Comparison of ENCODE assay signal across 8 cellular contexts in the genomic region with DNA sequence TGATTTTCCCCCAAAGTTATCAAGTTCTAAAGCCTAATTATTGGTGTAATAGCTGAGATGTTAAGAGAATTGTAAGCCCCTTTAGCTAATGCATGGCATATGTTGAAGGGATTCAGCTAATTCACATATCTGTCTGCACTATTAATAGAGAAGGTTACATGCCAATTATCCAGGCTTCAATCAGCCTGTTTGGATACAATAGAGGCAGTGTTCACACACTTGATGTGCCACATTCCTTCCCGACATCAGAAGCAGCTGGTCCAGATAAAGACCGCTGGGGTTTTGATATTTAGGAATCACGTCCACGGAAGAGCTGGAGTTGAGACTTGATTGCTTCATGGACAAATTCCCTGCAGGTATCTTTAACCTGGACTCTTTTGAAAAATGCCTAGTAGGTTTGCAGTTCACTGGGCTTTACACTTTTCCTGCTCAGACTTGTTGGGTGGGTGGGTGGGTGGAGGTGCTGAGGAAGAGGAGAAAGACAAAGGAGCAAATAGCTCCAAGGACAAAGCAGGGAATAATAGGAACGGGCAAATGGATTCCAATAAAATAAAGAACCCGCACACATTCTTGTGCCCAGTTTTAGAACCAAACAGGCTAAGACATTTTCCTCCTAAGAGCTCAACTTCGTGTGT.
DNase-seq lines count a peak whose midpoint lies in the region; ATAC-seq and TF ChIP-seq lines count a peak whose summit lies in the region.

No MANE protein-coding gene starts in this region.

- no peak overlapping the region for H2AFZ ChIP-seq in GM23338
- H2AFZ ChIP-seq in osteoblast (ENCODE audit: low read length): peak overlapping the region; percentile 64

- no peaks in the 10 kb centered on the region for H3K9me2 ChIP-seq in GM23338 (ENCODE audit: insufficient read depth)

- H3K27ac ChIP-seq in GM23338 (ENCODE audit: low read depth) (peak overlapping the region; percentile 95), osteoblast (ENCODE audit: low read depth, low read length) (peak overlapping the region; percentile 84)

- H3K27me3 Mint-ChIP-seq in GM23338 (ENCODE audit: insufficient read depth, low read depth, poor library complexity): peaks cover 14% of the 10 kb centered on the region
- H3K27me3 Mint-ChIP-seq in dendritic cell treated with granulocyte-macrophage colony-stimulating factor and Interleukin-4, amounts not matched to agents 40 ng/mL and 50 ng/mL, for 4 days: no peaks in the 10 kb centered on the region

- H3K27ac Mint-ChIP-seq in GM23338: peak overlapping the region; percentile 98
- peak overlapping the region; percentile 53 for H3K27ac Mint-ChIP-seq in dendritic cell treated with granulocyte-macrophage colony-stimulating factor and Interleukin-4, amounts not matched to agents 40 ng/mL and 50 ng/mL, for 4 days

- H3K27me3 ChIP-seq in GM23338 (ENCODE audit: insufficient read depth) (no peaks in the 10 kb centered on the region), osteoblast (ENCODE audit: insufficient read depth, low read length) (no peaks in the 10 kb centered on the region)

- H3K4me3 ChIP-seq in GM23338: peak overlapping the region; percentile 19; the same call in 1 of the 2 replicates
- no peak overlapping the region for H3K4me3 ChIP-seq in osteoblast (ENCODE audit: insufficient read depth, low read length)

- H3K9me3 ChIP-seq in osteoblast (ENCODE audit: low read depth, low read length): no peaks in the 10 kb centered on the region

- H3K4me3 Mint-ChIP-seq in GM23338: 0 out of 3 replicates have a peak overlapping the region, but pooled peaks have one; percentile 56
- no peak overlapping the region for H3K4me3 Mint-ChIP-seq in dendritic cell treated with granulocyte-macrophage colony-stimulating factor and Interleukin-4, amounts not matched to agents 40 ng/mL and 50 ng/mL, for 4 days

- intact Hi-C loops in dendritic cell treated with granulocyte-macrophage colony-stimulating factor and Interleukin-4, amounts not matched to agents 40 ng/mL and 50 ng/mL, for 4 days (cut with micrococcal nuclease): no loop called here

- no peaks in the 10 kb centered on the region for H3K36me3 Mint-ChIP-seq in GM23338 (ENCODE audit: low read depth)
- H3K36me3 Mint-ChIP-seq in dendritic cell treated with granulocyte-macrophage colony-stimulating factor and Interleukin-4, amounts not matched to agents 40 ng/mL and 50 ng/mL, for 4 days (ENCODE audit: low read depth): no peaks in the 10 kb centered on the region

- H3K36me3 ChIP-seq in GM23338 (ENCODE audit: insufficient read depth): no peaks in the 10 kb centered on the region
- H3K36me3 ChIP-seq in osteoblast (ENCODE audit: insufficient read depth, low read length): no peaks in the 10 kb centered on the region

- ATAC-seq in GM23338 (peak; percentile 5; the same call in 1 of the 3 replicates), HG03025 (IDR thresholded peaks at IDR 0.05; ENCODE audit: low FRiP score, unreplicated experiment) (no peak)

- H3K79me2 ChIP-seq in GM23338 (replicated peaks; ENCODE audit: insufficient read depth) (no peaks in the 10 kb centered on the region), osteoblast (ENCODE audit: insufficient read depth, low read length) (no peaks in the 10 kb centered on the region)

- no peak for TF ChIP-seq CTCF in GM23338 (conservative IDR thresholded peaks at IDR 0.05; ENCODE audit: low read depth in 2 of 2)
- no peak for TF ChIP-seq CTCF in osteoblast (IDR thresholded peaks at IDR 0.05; ENCODE audit: extremely low read depth, low read depth, low read length)

- H3K4me2 ChIP-seq in GM23338: peak overlapping the region; percentile 65
- H3K4me2 ChIP-seq in osteoblast (ENCODE audit: insufficient read depth, low read length): peak overlapping the region; percentile 72

- no peaks in the 10 kb centered on the region for H3K9me3 Mint-ChIP-seq in GM23338
- H3K9me3 Mint-ChIP-seq in dendritic cell treated with granulocyte-macrophage colony-stimulating factor and Interleukin-4, amounts not matched to agents 40 ng/mL and 50 ng/mL, for 4 days: no peaks in the 10 kb centered on the region

- H3K4me1 ChIP-seq in GM23338 (ENCODE audit: insufficient read depth) (peaks cover 59% of the 10 kb centered on the region), osteoblast (ENCODE audit: insufficient read depth, low read length) (peaks cover 57% of the 10 kb centered on the region)

- no peak for DNase-seq in GM23338 (ENCODE audit: low spot score)
- peak; percentile 84 to 86 for DNase-seq in NCI-H526 (lab: John Stamatoyannopoulos, UW)
- DNase-seq in osteoblast (ENCODE audit: insufficient read length, low spot score, missing footprints): no peak
- no peak for DNase-seq in EL
- DNase-seq in stimulated activated CD4-positive, alpha-beta T cell treated with anti-CD3 and anti-CD28 coated beads, Interleukin-2, amount 100 ng/mL, for 48 hours: no peak
- no peak for DNase-seq in activated CD4-positive, CD25-positive, alpha-beta regulatory T cell (lab: John Stamatoyannopoulos, UW)

- H4K20me1 ChIP-seq in GM23338 (replicated peaks; ENCODE audit: insufficient read depth) (no peaks in the 10 kb centered on the region), osteoblast (ENCODE audit: insufficient read depth, low read length) (no peaks in the 10 kb centered on the region)

- no peaks in the 10 kb centered on the region for H3F3A ChIP-seq in GM23338 (replicated peaks; ENCODE audit: low read depth)

- peaks cover 67% of the 10 kb centered on the region for H3K4me1 Mint-ChIP-seq in GM23338
- H3K4me1 Mint-ChIP-seq in dendritic cell treated with granulocyte-macrophage colony-stimulating factor and Interleukin-4, amounts not matched to agents 40 ng/mL and 50 ng/mL, for 4 days (ENCODE audit: low read depth): peaks cover 58% of the 10 kb centered on the region

TF ChIP-seq in GM23338, 12 proteins besides CTCF, POLR2A, EP300 and RAD21:
- TF ChIP-seq, protein P1, sequence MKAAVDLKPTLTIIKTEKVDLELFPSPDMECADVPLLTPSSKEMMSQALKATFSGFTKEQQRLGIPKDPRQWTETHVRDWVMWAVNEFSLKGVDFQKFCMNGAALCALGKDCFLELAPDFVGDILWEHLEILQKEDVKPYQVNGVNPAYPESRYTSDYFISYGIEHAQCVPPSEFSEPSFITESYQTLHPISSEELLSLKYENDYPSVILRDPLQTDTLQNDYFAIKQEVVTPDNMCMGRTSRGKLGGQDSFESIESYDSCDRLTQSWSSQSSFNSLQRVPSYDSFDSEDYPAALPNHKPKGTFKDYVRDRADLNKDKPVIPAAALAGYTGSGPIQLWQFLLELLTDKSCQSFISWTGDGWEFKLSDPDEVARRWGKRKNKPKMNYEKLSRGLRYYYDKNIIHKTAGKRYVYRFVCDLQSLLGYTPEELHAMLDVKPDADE (IDR thresholded peaks at IDR 0.05): no peak
- TF ChIP-seq CREB1 (CRISPR knock-in tag; IDR thresholded peaks at IDR 0.05; ENCODE audit: low read depth): no peak

Comparison
In these comparisons a context has a peak if more than half of its experiments do, and no peak if none do; other contexts are left out.
1. DNase-seq: peak in NCI-H526 (2 of 2); none in GM23338 (single experiment), osteoblast (single experiment), EL (single experiment), stimulated activated CD4-positive, alpha-beta T cell treated with anti-CD3 and anti-CD28 coated beads, Interleukin-2, amount 100 ng/mL, for 48 hours (0 of 2) and activated CD4-positive, CD25-positive, alpha-beta regulatory T cell (0 of 4).